Comparison of ENCODE assay signal across 16 cellular contexts in genomic region chr3:171168551-171168950, GRCh38.
"Had no signal": no experiment of that assay in that cellular context is flagged by ENCODE, and none has a peak within 500 bp of the region (broad histone marks: within the 10 kb centered on the region; RNA-seq: fewer than 3 reads in every experiment).

No MANE protein-coding gene starts in this region.

- ATAC-seq: naive thymus-derived CD8-positive, alpha-beta T cell; stimulated activated effector memory CD8-positive, alpha-beta T cell treated with anti-CD3 and anti-CD28 coated beads, Interleukin-12 subunit alpha, Interleukin-12 subunit beta, amount 100 ng/mL, for 72 hours; stimulated activated naive CD8-positive, alpha-beta T cell treated with anti-CD3 and anti-CD28 coated beads, Interleukin-15, Interleukin-2, amounts not matched to agents 100 U/mL and 50 U/mL, for 24 hours had no signal

- H3K4me2 ChIP-seq: hepatocyte had no signal

- H3K9me3 ChIP-seq: mucosa of descending colon, right atrium auricular region, suprapubic skin, thyroid gland, upper lobe of left lung, uterus had no signal

- H3K4me3 ChIP-seq: coronary artery, hepatocyte, mucosa of descending colon, right atrium auricular region, suprapubic skin, thyroid gland, upper lobe of left lung, uterus had no signal

- H3K79me2 ChIP-seq: hepatocyte had no signal

- H3K4me1 ChIP-seq: foreskin keratinocyte, right atrium auricular region, suprapubic skin, thyroid gland, upper lobe of left lung, uterus had no signal

- H3K27me3 Mint-ChIP-seq: naive thymus-derived CD8-positive, alpha-beta T cell had no signal

- H3K4me3 Mint-ChIP-seq: endodermal cell; naive thymus-derived CD8-positive, alpha-beta T cell; stimulated activated effector memory CD8-positive, alpha-beta T cell treated with anti-CD3 and anti-CD28 coated beads, Interleukin-12 subunit alpha, Interleukin-12 subunit beta, amount 100 ng/mL, for 72 hours had no signal

- H3K36me3 ChIP-seq: right atrium auricular region, suprapubic skin, thyroid gland, uterus had no signal

- H2AFZ ChIP-seq: hepatocyte had no signal

- H3K27me3 ChIP-seq: foreskin keratinocyte, hepatocyte, right atrium auricular region, suprapubic skin, thyroid gland, upper lobe of left lung, uterus had no signal

- H3K27ac Mint-ChIP-seq: endodermal cell; stimulated activated effector memory CD8-positive, alpha-beta T cell treated with anti-CD3 and anti-CD28 coated beads, Interleukin-12 subunit alpha, Interleukin-12 subunit beta, amount 100 ng/mL, for 72 hours had no signal

- H3K27ac ChIP-seq: coronary artery, foreskin keratinocyte, right atrium auricular region, suprapubic skin, thyroid gland, upper lobe of left lung, uterus had no signal

- DNase-seq: effector CD4-positive, alpha-beta T cell; foreskin keratinocyte; mammary epithelial cell; mucosa of descending colon; naive thymus-derived CD8-positive, alpha-beta T cell; stimulated activated CD4-positive, alpha-beta T cell treated with anti-CD3 and anti-CD28 coated beads, Interleukin-2, amount 100 ng/mL, for 48 hours; stimulated activated naive CD8-positive, alpha-beta T cell treated with anti-CD3 and anti-CD28 coated beads, Interleukin-15, Interleukin-2, amounts not matched to agents 100 U/mL and 50 U/mL, for 24 hours; thyroid gland; upper lobe of left lung; uterus had no signal

- H3K9me3 Mint-ChIP-seq: endodermal cell; naive thymus-derived CD8-positive, alpha-beta T cell; stimulated activated effector memory CD8-positive, alpha-beta T cell treated with anti-CD3 and anti-CD28 coated beads, Interleukin-12 subunit alpha, Interleukin-12 subunit beta, amount 100 ng/mL, for 72 hours had no signal
